In genomic region chr7:83655951-83656556, GRCh38 we compare ENCODE assay signal across 9 cellular contexts. TPM values are rescaled to one million over a fixed set of nuclear protein-coding genes. Genes with fewer than 3 reads are reported as not detected.
DNase-seq lines count a peak whose midpoint lies in the region; ATAC-seq, FAIRE-seq and TF ChIP-seq lines count a peak whose summit lies in the region.
"Had no signal": no experiment of that assay in that cellular context is flagged by ENCODE, and none has a peak within 500 bp of the region (broad histone marks: within the 10 kb centered on the region; RNA-seq: fewer than 3 reads in every experiment).

No MANE protein-coding gene starts in this region.

- no peaks in the 10 kb centered on the region for H3K27me3 ChIP-seq in PC-9 (ENCODE audit: insufficient read depth, low read depth)
- no peaks in the 10 kb centered on the region for H3K27me3 ChIP-seq in esophagus muscularis mucosa
- H3K27me3 ChIP-seq: neutrophil had no signal

- BruUV-seq in PC-9 (replicated peaks; lab: Mats Ljungman, UMichigan): no TSS peak

- peak; percentile 84 for FAIRE-seq in D721Med (lab: Jason Lieb, UNC)

- no peak overlapping the region for H3K27ac Mint-ChIP-seq in stimulated activated naive B cell treated with anti-CD40 and anti-IgM and Interleukin-4, amounts not matched to agents 10 μg/mL and 1 μg/mL and 100 μg/mL, for 72 hours

- no peaks in the 10 kb centered on the region; the same call in 1 of the 2 replicates for H3K9me2 ChIP-seq in PC-9 (ENCODE audit: insufficient read depth)

- H3K36me3 ChIP-seq in PC-9 (ENCODE audit: low read depth) (no peaks in the 10 kb centered on the region), esophagus muscularis mucosa (no peaks in the 10 kb centered on the region)
- H3K36me3 ChIP-seq: neutrophil had no signal

- H4K20me1 ChIP-seq in PC-9 (ENCODE audit: insufficient read depth): no peaks in the 10 kb centered on the region

- H3K4me1 ChIP-seq in PC-9 (replicated peaks; ENCODE audit: insufficient read depth) (no peaks in the 10 kb centered on the region), esophagus muscularis mucosa (peaks cover 0 to 13% (median 6%) of the 10 kb centered on the region in 4 donors)

- CTCF ChIA-PET in PC-9 (lab: Charles Lee): interaction anchor here (0.6 kb wide), 1 partner anchor 40 kb away, joined by 3 read pairs; no protein-coding TSS in a partner anchor

- H3K27ac ChIP-seq in PC-9 (no peak overlapping the region), esophagus muscularis mucosa (replicated peaks in 1 of 4) (no peak overlapping the region)
- H3K27ac ChIP-seq: neutrophil had no signal

- no peak overlapping the region for H2AFZ ChIP-seq in PC-9

- no peak overlapping the region for H3K4me2 ChIP-seq in PC-9

- no peak for DNase-seq in D721Med (ENCODE audit: insufficient read length, low spot score)
- peak in 1 of 2 experiments; percentile 40 for DNase-seq in PC-9
- no peak for DNase-seq in esophagus muscularis mucosa (ENCODE audit: extremely low spot score)
- DNase-seq in renal cortical epithelial cell (ENCODE audit: low read depth): peak; percentile 63
- no peak for DNase-seq in stimulated activated naive B cell treated with anti-CD40 and anti-IgM and Interleukin-4, amounts not matched to agents 10 μg/mL and 1 μg/mL and 100 μg/mL, for 72 hours
- no peak for DNase-seq in activated CD8-positive, alpha-beta memory T cell treated with anti-CD3 and anti-CD28 coated beads, Interleukin-2, amount 50 U/mL, for 48 hours

- no peak overlapping the region for H3K4me3 ChIP-seq in PC-9
- H3K4me3 ChIP-seq in esophagus muscularis mucosa: no peak overlapping the region

- H3K4me3 Mint-ChIP-seq in stimulated activated naive B cell treated with anti-CD40 and anti-IgM and Interleukin-4, amounts not matched to agents 10 μg/mL and 1 μg/mL and 100 μg/mL, for 72 hours: no peak overlapping the region

- no peaks in the 10 kb centered on the region for H3K4me1 Mint-ChIP-seq in stimulated activated naive B cell treated with anti-CD40 and anti-IgM and Interleukin-4, amounts not matched to agents 10 μg/mL and 1 μg/mL and 100 μg/mL, for 72 hours

- no peak for TF ChIP-seq EP300 in esophagus muscularis mucosa (IDR thresholded peaks at IDR 0.05)

- WGBS in esophagus muscularis mucosa: 28% methylated on average over 2 of the region's 2 CpGs

- H3K36me3 Mint-ChIP-seq in stimulated activated naive B cell treated with anti-CD40 and anti-IgM and Interleukin-4, amounts not matched to agents 10 μg/mL and 1 μg/mL and 100 μg/mL, for 72 hours: no peaks in the 10 kb centered on the region

- POLR2A ChIA-PET in PC-9 (lab: Charles Lee; ENCODE audit: unreplicated experiment): no interaction called here

- no peaks in the 10 kb centered on the region; the same call in 1 of the 2 replicates for H3K9me3 ChIP-seq in PC-9 (ENCODE audit: insufficient read depth, low read depth)
- H3K9me3 ChIP-seq in esophagus muscularis mucosa: no peaks in the 10 kb centered on the region
- H3K9me3 ChIP-seq: neutrophil had no signal

- no peaks in the 10 kb centered on the region for H3K9me3 Mint-ChIP-seq in stimulated activated naive B cell treated with anti-CD40 and anti-IgM and Interleukin-4, amounts not matched to agents 10 μg/mL and 1 μg/mL and 100 μg/mL, for 72 hours

- no peak for TF ChIP-seq POLR2A in esophagus muscularis mucosa (IDR thresholded peaks at IDR 0.05; ENCODE audit: low read depth)

- intact Hi-C loops in PC-9 (cut with micrococcal nuclease; ENCODE audit: unreplicated experiment) (loop anchor here (1.0 to 10.0 kb wide), 8 partner anchors 29 to 1369 kb away; no protein-coding TSS in a partner anchor), esophagus muscularis mucosa (cut with DNase I) (loop anchor here (2.0 kb wide), 1 partner anchor 243 kb away; no protein-coding TSS in a partner anchor)

- TF ChIP-seq CTCF in D721Med (IDR thresholded peaks at IDR 0.05; ENCODE audit: insufficient read depth, missing control alignments) (peak; percentile 98), PC-9 (conservative IDR thresholded peaks at IDR 0.05) (peak; percentile 89), esophagus muscularis mucosa (IDR thresholded peaks at IDR 0.05) (peak; percentile 73 to 80 (median 79))

- ATAC-seq in GM19351 (IDR thresholded peaks at IDR 0.05; ENCODE audit: unreplicated experiment): peak; percentile 88
- peak; percentile 73 for ATAC-seq in HG03575 (IDR thresholded peaks at IDR 0.05; ENCODE audit: extremely low read depth, insufficient number of reproducible peaks, low FRiP score, unreplicated experiment)
- no peak for ATAC-seq in stimulated activated naive B cell treated with anti-CD40 and anti-IgM and Interleukin-4, amounts not matched to agents 10 μg/mL and 1 μg/mL and 100 μg/mL, for 72 hours (replicated peaks)

- no peaks in the 10 kb centered on the region for H3F3A ChIP-seq in PC-9 (ENCODE audit: insufficient read depth, low read depth)

- no peaks in the 10 kb centered on the region for H3K79me2 ChIP-seq in PC-9 (ENCODE audit: low read depth)

- H3K27me3 Mint-ChIP-seq in stimulated activated naive B cell treated with anti-CD40 and anti-IgM and Interleukin-4, amounts not matched to agents 10 μg/mL and 1 μg/mL and 100 μg/mL, for 72 hours: no peaks in the 10 kb centered on the region

RNA-seq across cellular contexts. Expression of gene SEMA3E, which starts 7.1 kb away (rescaled TPM):
- total RNA-seq in PC-9 (2021): 1.8 and 2.1 TPM in 2 replicates
- total RNA-seq in esophagus muscularis mucosa: 10 to 100 TPM; 10.1 to 29.2 (median 15.8) TPM
- 0.35 and 4.7 TPM in 2 replicates for total RNA-seq in renal cortical epithelial cell

Comparison
In these comparisons a context has a peak if more than half of its experiments do, and no peak if none do; other contexts are left out.
1. ATAC-seq: peak in GM19351 (single experiment) and HG03575 (single experiment); none in stimulated activated naive B cell treated with anti-CD40 and anti-IgM and Interleukin-4, amounts not matched to agents 10 μg/mL and 1 μg/mL and 100 μg/mL, for 72 hours (0 of 2).
2. Peak in every context shown above with its lines, with median percentiles within 50 percentile points of each other: CTCF ChIP-seq.